8 cellular contexts compared by ENCODE assay signal in the genomic region with DNA sequence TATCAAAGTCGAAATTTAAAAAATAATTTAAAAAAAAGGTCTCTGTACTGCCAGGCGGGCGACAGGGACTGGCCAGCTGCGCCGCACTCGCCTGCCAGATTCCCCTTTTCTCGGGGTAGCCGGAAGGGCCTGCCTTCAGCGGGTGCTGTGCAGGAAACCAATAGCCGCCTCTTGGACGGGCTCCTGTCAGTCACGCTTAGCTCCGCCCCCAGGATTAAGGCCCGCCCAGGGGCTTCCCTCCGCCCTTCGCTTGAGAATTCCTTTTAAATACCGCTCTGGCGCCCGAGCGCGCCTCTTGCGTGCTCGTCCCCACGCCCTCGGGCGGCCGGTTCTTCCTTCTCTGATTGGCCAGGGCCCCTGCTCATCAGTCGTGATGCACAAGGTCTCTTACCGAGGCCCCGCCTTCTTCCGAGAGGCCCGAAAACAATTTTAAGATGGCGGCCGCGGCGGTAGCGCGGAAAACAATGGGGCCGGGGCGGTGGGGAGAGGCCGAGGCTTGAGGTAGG. TPM values are rescaled to one million over a fixed set of nuclear protein-coding genes. Genes with fewer than 3 reads are reported as not detected.
DNase-seq lines count a peak whose midpoint lies in the region; ATAC-seq and TF ChIP-seq lines count a peak whose summit lies in the region.

A gene with protein sequence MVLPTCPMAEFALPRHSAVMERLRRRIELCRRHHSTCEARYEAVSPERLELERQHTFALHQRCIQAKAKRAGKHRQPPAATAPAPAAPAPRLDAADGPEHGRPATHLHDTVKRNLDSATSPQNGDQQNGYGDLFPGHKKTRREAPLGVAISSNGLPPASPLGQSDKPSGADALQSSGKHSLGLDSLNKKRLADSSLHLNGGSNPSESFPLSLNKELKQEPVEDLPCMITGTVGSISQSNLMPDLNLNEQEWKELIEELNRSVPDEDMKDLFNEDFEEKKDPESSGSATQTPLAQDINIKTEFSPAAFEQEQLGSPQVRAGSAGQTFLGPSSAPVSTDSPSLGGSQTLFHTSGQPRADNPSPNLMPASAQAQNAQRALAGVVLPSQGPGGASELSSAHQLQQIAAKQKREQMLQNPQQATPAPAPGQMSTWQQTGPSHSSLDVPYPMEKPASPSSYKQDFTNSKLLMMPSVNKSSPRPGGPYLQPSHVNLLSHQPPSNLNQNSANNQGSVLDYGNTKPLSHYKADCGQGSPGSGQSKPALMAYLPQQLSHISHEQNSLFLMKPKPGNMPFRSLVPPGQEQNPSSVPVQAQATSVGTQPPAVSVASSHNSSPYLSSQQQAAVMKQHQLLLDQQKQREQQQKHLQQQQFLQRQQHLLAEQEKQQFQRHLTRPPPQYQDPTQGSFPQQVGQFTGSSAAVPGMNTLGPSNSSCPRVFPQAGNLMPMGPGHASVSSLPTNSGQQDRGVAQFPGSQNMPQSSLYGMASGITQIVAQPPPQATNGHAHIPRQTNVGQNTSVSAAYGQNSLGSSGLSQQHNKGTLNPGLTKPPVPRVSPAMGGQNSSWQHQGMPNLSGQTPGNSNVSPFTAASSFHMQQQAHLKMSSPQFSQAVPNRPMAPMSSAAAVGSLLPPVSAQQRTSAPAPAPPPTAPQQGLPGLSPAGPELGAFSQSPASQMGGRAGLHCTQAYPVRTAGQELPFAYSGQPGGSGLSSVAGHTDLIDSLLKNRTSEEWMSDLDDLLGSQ (plus strand): TSS at position 411 of the 506 bp plus-strand sequence. CDS start 291 bp downstream, outside the sequence.

- TF ChIP-seq CTCF in epithelial cell of proximal tubule (conservative IDR thresholded peaks at IDR 0.05; ENCODE audit: low read depth, low read length), result no peak

- no peaks in the 10 kb centered on the region for H3K27me3 Mint-ChIP-seq in activated T-cell treated with anti-CD3 and anti-CD28 coated beads, Interleukin-2, amount 50 U/mL, for 24 hours

- peak; percentile 95 for ATAC-seq in GM21717 (IDR thresholded peaks at IDR 0.05; ENCODE audit: unreplicated experiment)

- H3K4me1 ChIP-seq in mucosa of rectum (ENCODE audit: control insufficient read depth in 2 of 2, insufficient read depth in 2 of 2, low read length in 2 of 2), result peaks cover 13% of the 10 kb centered on the region in 2 donors

- H3K4me1 Mint-ChIP-seq in activated T-cell treated with anti-CD3 and anti-CD28 coated beads, Interleukin-2, amount 50 U/mL, for 24 hours (ENCODE audit: low read depth), result peaks cover 50% of the 10 kb centered on the region

- in situ Hi-C loops in KBM-7 (cut with MboI; ENCODE audit: low pct_unique_long_range_greater_than_20kb, low sequenced_read_pairs), result no loop called here

- H3K27ac Mint-ChIP-seq in activated T-cell treated with anti-CD3 and anti-CD28 coated beads, Interleukin-2, amount 50 U/mL, for 24 hours, result peak within 1 kb of the TSS; percentile 94

- peaks cover 75% of the 10 kb centered on the region for H3K36me3 Mint-ChIP-seq in activated T-cell treated with anti-CD3 and anti-CD28 coated beads, Interleukin-2, amount 50 U/mL, for 24 hours (ENCODE audit: low read depth)

- H3K4me3 ChIP-seq in epithelial cell of proximal tubule (ENCODE audit: low read depth, low read length) (peak within 1 kb of the TSS; percentile 78), mucosa of rectum (ENCODE audit: low read length in 2 of 2) (peak within 1 kb of the TSS; percentile 80 to 92)

- H3K36me3 ChIP-seq in mucosa of rectum (ENCODE audit: control insufficient read depth in 2 of 2, insufficient read depth in 2 of 2, low read length in 2 of 2), result peaks cover 21 to 33% of the 10 kb centered on the region in 2 donors

- no peaks in the 10 kb centered on the region for H3K9me3 ChIP-seq in mucosa of rectum (ENCODE audit: control insufficient read depth in 2 of 2, low read length in 2 of 2)

- H3K27me3 ChIP-seq in mucosa of rectum (ENCODE audit: control insufficient read depth in 2 of 2, insufficient read depth in 2 of 2, low read length in 2 of 2), result no peaks in the 10 kb centered on the region

- peak within 1 kb of the TSS; percentile 92 for H3K4me3 Mint-ChIP-seq in activated T-cell treated with anti-CD3 and anti-CD28 coated beads, Interleukin-2, amount 50 U/mL, for 24 hours

- H3K9me3 Mint-ChIP-seq in activated T-cell treated with anti-CD3 and anti-CD28 coated beads, Interleukin-2, amount 50 U/mL, for 24 hours, result no peaks in the 10 kb centered on the region

- DNase-seq in DMS153 treated with DMSO at 0.1 percent for 48 hours (lab: John Stamatoyannopoulos, UW; ENCODE audit: unreplicated experiment) (peak; percentile 81), KBM-7 (peak; percentile 100), epithelial cell of proximal tubule (ENCODE audit: low read depth) (peak; percentile 92)
- DNase-seq in activated T-cell treated with anti-CD3 and anti-CD28 coated beads, Interleukin-2, amount 50 U/mL, for 24 hours, result peak; percentile 99
- DNase-seq in stimulated activated CD8-positive, alpha-beta memory T cell treated with anti-CD3 and anti-CD28 coated beads, Interleukin-4, amount 100 ng/mL, for 48 hours, result peak; percentile 99

- H3K27ac ChIP-seq in mucosa of rectum (ENCODE audit: low read depth in 2 of 2, low read length in 2 of 2), result peak within 1 kb of the TSS; percentile 92

- H3K9ac ChIP-seq in mucosa of rectum (ENCODE audit: low read depth in 1 of 2, low read length in 2 of 2), result peak within 1 kb of the TSS; percentile 83 to 84

TF ChIP-seq in PFSK-1, 5 proteins besides CTCF, POLR2A, EP300 and RAD21:
- TF ChIP-seq POLR2AphosphoS5 (IDR thresholded peaks at IDR 0.05; ENCODE audit: low read depth, low read length) (peak; percentile 56), SIN3A (IDR thresholded peaks at IDR 0.05; ENCODE audit: borderline replicate concordance, insufficient read depth, low read length) (no peak; the same call in 1 of the 2 replicates), TAF1 (IDR thresholded peaks at IDR 0.05; ENCODE audit: borderline replicate concordance, insufficient read depth, low read length) (peak; percentile 92), FOXP2 (optimal IDR thresholded peaks at IDR 0.05; ENCODE audit: borderline replicate concordance, extremely low read depth, extremely low read length, insufficient read depth) (peak; percentile 71)
- TF ChIP-seq, protein P1, sequence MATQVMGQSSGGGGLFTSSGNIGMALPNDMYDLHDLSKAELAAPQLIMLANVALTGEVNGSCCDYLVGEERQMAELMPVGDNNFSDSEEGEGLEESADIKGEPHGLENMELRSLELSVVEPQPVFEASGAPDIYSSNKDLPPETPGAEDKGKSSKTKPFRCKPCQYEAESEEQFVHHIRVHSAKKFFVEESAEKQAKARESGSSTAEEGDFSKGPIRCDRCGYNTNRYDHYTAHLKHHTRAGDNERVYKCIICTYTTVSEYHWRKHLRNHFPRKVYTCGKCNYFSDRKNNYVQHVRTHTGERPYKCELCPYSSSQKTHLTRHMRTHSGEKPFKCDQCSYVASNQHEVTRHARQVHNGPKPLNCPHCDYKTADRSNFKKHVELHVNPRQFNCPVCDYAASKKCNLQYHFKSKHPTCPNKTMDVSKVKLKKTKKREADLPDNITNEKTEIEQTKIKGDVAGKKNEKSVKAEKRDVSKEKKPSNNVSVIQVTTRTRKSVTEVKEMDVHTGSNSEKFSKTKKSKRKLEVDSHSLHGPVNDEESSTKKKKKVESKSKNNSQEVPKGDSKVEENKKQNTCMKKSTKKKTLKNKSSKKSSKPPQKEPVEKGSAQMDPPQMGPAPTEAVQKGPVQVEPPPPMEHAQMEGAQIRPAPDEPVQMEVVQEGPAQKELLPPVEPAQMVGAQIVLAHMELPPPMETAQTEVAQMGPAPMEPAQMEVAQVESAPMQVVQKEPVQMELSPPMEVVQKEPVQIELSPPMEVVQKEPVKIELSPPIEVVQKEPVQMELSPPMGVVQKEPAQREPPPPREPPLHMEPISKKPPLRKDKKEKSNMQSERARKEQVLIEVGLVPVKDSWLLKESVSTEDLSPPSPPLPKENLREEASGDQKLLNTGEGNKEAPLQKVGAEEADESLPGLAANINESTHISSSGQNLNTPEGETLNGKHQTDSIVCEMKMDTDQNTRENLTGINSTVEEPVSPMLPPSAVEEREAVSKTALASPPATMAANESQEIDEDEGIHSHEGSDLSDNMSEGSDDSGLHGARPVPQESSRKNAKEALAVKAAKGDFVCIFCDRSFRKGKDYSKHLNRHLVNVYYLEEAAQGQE (IDR thresholded peaks at IDR 0.05; ENCODE audit: insufficient read depth in 1 of 2, low read depth in 2 of 2, low read length in 2 of 2), result no peak

RNA-seq across cellular contexts. Expression of the gene that starts here (rescaled TPM):
- polyA plus RNA-seq in PFSK-1 (2012; ENCODE audit: insufficient read length, low read depth), result 26.7 TPM
- total RNA-seq in epithelial cell of proximal tubule, result 11.8 and 24.3 TPM in 2 replicates

Comparison
In these comparisons a context has a peak if more than half of its experiments do, and no peak if none do; other contexts are left out.
1. Peak in every context shown above with its lines: DNase-seq, ATAC-seq, H3K4me3 ChIP-seq and H3K27ac ChIP-seq.